In the genomic region with DNA sequence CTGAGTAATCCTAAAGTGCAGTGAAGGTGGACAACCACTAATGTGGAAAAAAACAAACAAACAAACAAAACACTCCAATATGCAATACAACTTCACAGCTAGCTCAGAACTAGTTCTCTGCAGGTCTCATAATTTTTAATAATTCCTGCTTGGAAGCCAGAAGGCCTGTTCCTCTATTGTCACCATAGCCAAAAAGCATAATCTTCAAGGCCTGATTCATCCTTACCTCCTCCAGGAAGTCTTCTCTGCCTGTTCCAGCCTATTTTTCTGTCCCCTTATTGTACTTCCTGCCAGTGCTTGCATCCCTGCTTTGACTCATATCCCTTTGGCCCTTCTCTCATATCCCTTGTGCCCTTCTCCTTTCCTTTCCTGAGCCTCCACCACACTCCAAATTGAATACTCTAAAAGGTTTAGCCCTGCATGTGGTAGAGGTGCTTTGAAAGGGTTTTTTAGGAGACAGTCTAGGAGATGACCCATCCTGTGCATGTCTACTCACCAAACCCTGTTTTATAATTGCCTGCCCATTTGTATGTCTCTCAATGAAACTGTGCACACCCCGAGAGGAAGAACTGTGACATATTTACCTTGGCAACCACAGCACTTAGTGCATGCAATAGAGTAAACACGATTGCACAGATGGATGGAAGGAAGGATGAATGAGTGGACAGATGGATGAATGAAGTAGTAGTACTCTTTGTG, we compare ENCODE assay signal across 8 cellular contexts.
DNase-seq lines count a peak whose midpoint lies in the region; ATAC-seq, FAIRE-seq and TF ChIP-seq lines count a peak whose summit lies in the region.
"Not testable (repeated sequence)": the region's sequence is repeated elsewhere in the genome, so short reads cannot be mapped to it uniquely, and the experiment has no call there.

No MANE protein-coding gene starts in this region.

- WGBS in A549 (ENCODE audit: missing lambda C conversion rate), result 14% methylated on average over 2 of the region's 2 CpGs
- WGBS in adrenal gland, 4 donors, result 20 to 45% (median 38%) methylated on average over 2 of the region's 2 CpGs

- not testable (repeated sequence) for H3K4me3 ChIP-seq in A549; adrenal gland; fibroblast of mammary gland (ENCODE audit: control insufficient read depth, low read depth, low read length); mucosa of descending colon

- not testable (repeated sequence) for TF ChIP-seq POLR2A in A549 (IDR thresholded peaks at IDR 0.05; ENCODE audit: low read length); adrenal gland (IDR thresholded peaks at IDR 0.05)

- intact Hi-C loops in adrenal gland (cut with DNase I), result loop anchor here in 1 of 2 donors (10.0 kb wide), 1 partner anchor 55 kb away; no protein-coding TSS in a partner anchor
- intact Hi-C loops in mucosa of descending colon (cut with DNase I, micrococcal nuclease), result not testable (repeated sequence)

- TF ChIP-seq EP300 in A549 (IDR thresholded peaks at IDR 0.05), result not testable (repeated sequence)

- H3K27ac ChIP-seq in A549, result not testable (repeated sequence)
- peak overlapping the region in 3 of 5 donors; percentile 66 to 71 (median 66) for H3K27ac ChIP-seq in adrenal gland

- not testable (repeated sequence) for TF ChIP-seq RAD21 in A549 (conservative IDR thresholded peaks at IDR 0.05 in 1 of 2, IDR thresholded peaks at IDR 0.05 in 1 of 2)

- FAIRE-seq in A549 (lab: Jason Lieb, UNC), result not testable (repeated sequence)

- not testable (repeated sequence) for TF ChIP-seq CTCF in A549 (IDR thresholded peaks at IDR 0.05); adrenal gland (IDR thresholded peaks at IDR 0.05); fibroblast of mammary gland (conservative IDR thresholded peaks at IDR 0.05; ENCODE audit: control insufficient read depth, insufficient read depth, low read depth, low read length); mucosa of descending colon (IDR thresholded peaks at IDR 0.05)

- not testable (repeated sequence) for H3K4me1 ChIP-seq in A549; adrenal gland (replicated peaks in 1 of 2); mucosa of descending colon (ENCODE audit: low read depth)

- CTCF ChIA-PET in A549 (lab: Yijun Ruan, JAX), result not testable (repeated sequence)

- H3K9me3 ChIP-seq in A549; adrenal gland (replicated peaks in 1 of 3); mucosa of descending colon: not testable (repeated sequence)

- POLR2A ChIA-PET in A549 (lab: Yijun Ruan, JAX), result not testable (repeated sequence)

- ATAC-seq in A549 (peak; percentile 39 to 57; a peak in 4 of 6 replicates), mucosa of descending colon (peak; percentile 79)

- not testable (repeated sequence) for DNase-seq in A549 (ENCODE audit: low read depth in 1 of 2, low spot score in 1 of 2); adrenal gland; mucosa of descending colon
- DNase-seq in ELR (ENCODE audit: low read depth) (peak; percentile 19), NCI-H146 (lab: John Stamatoyannopoulos, UW) (peak; percentile 13), NCI-H446 (lab: John Stamatoyannopoulos, UW) (peak; percentile 4 to 29), fibroblast of mammary gland (ENCODE audit: low read depth) (peak; percentile 24)

- H3K4me2 ChIP-seq in A549, result not testable (repeated sequence)

- peaks cover 0 to 10% of the 10 kb centered on the region in 2 donors for H3K36me3 ChIP-seq in adrenal gland (replicated peaks in 1 of 2)
- H3K36me3 ChIP-seq in mucosa of descending colon (ENCODE audit: low read depth), result not testable (repeated sequence)

- H3K27me3 ChIP-seq in adrenal gland, result not testable (repeated sequence)

TF ChIP-seq in PFSK-1, 5 proteins besides CTCF, POLR2A, EP300 and RAD21:
- TF ChIP-seq, protein P1, sequence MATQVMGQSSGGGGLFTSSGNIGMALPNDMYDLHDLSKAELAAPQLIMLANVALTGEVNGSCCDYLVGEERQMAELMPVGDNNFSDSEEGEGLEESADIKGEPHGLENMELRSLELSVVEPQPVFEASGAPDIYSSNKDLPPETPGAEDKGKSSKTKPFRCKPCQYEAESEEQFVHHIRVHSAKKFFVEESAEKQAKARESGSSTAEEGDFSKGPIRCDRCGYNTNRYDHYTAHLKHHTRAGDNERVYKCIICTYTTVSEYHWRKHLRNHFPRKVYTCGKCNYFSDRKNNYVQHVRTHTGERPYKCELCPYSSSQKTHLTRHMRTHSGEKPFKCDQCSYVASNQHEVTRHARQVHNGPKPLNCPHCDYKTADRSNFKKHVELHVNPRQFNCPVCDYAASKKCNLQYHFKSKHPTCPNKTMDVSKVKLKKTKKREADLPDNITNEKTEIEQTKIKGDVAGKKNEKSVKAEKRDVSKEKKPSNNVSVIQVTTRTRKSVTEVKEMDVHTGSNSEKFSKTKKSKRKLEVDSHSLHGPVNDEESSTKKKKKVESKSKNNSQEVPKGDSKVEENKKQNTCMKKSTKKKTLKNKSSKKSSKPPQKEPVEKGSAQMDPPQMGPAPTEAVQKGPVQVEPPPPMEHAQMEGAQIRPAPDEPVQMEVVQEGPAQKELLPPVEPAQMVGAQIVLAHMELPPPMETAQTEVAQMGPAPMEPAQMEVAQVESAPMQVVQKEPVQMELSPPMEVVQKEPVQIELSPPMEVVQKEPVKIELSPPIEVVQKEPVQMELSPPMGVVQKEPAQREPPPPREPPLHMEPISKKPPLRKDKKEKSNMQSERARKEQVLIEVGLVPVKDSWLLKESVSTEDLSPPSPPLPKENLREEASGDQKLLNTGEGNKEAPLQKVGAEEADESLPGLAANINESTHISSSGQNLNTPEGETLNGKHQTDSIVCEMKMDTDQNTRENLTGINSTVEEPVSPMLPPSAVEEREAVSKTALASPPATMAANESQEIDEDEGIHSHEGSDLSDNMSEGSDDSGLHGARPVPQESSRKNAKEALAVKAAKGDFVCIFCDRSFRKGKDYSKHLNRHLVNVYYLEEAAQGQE (IDR thresholded peaks at IDR 0.05; ENCODE audit: insufficient read depth in 1 of 2, low read depth in 2 of 2, low read length in 2 of 2), result 0 out of 4 replicates have a peak, but pooled peaks of 1 of the 2 experiments have one; percentile 19
- TF ChIP-seq SIN3A (IDR thresholded peaks at IDR 0.05; ENCODE audit: borderline replicate concordance, insufficient read depth, low read length), result 0 out of 2 replicates have a peak, but pooled peaks have one; percentile 55
TF ChIP-seq in PFSK-1: peak in this region for 2; not testable (repeated sequence) for 3.
